ENCODE assay signal across 31 cellular contexts in genomic region chr2:36753706-36754221, GRCh38. TPM values are rescaled to one million over a fixed set of nuclear protein-coding genes. Genes with fewer than 3 reads are reported as not detected.
A peak's percentile ranks its signal among the peaks of the same experiment; 100 is the strongest.
DNase-seq lines count a peak whose midpoint lies in the region; ATAC-seq, FAIRE-seq and TF ChIP-seq lines count a peak whose summit lies in the region.
"Had no signal": no experiment of that assay in that cellular context is flagged by ENCODE, and none has a peak within 500 bp of the region (broad histone marks: within the 10 kb centered on the region; RNA-seq: fewer than 3 reads in every experiment).

No MANE protein-coding gene starts in this region.

- dilution Hi-C loops in keratinocyte (cut with MboI; ENCODE audit: extremely low pct_ligation_motif_present, low sequenced_read_pairs) = no loop called here

- no peaks in the 10 kb centered on the region for H3K79me2 ChIP-seq in keratinocyte (ENCODE audit: control insufficient read depth, insufficient read depth, low read length)

- no peak overlapping the region for H3K27ac ChIP-seq in keratinocyte (ENCODE audit: control insufficient read depth, insufficient read depth, low read length)
- H3K27ac ChIP-seq: colonic mucosa, left lung had no signal

- H3K4me3 ChIP-seq in epithelial cell of esophagus (ENCODE audit: low read length) (no peak overlapping the region), keratinocyte (ENCODE audit: control insufficient read depth in 2 of 3, extremely low read depth in 1 of 3, insufficient read depth in 2 of 3, low read depth in 1 of 3, low read length in 3 of 3) (no peak overlapping the region)
- H3K4me3 ChIP-seq: colonic mucosa, GM12878, left lung had no signal

- no peak overlapping the region for H3K4me3 Mint-ChIP-seq in activated CD4-positive, alpha-beta memory T cell treated with anti-CD3 and anti-CD28 coated beads for 36 hours
- H3K4me3 Mint-ChIP-seq: activated CD4-positive, alpha-beta T cell treated with anti-CD3 and anti-CD28 coated beads for 36 hours; activated naive CD8-positive, alpha-beta T cell treated with anti-CD3 and anti-CD28 coated beads, Interleukin-2, amount 50 U/mL, for 24 hours; brain; CD14-positive monocyte; neural crest cell had no signal

- intact Hi-C loops in activated CD4-positive, alpha-beta memory T cell treated with anti-CD3 and anti-CD28 coated beads for 36 hours (cut with micrococcal nuclease) = no loop called here

- H3K9me3 ChIP-seq in keratinocyte (ENCODE audit: control insufficient read depth, low read depth, low read length) = no peaks in the 10 kb centered on the region
- H3K9me3 ChIP-seq: colonic mucosa, left lung had no signal

- H3K36me3 Mint-ChIP-seq in activated CD4-positive, alpha-beta memory T cell treated with anti-CD3 and anti-CD28 coated beads for 36 hours = no peaks in the 10 kb centered on the region
- H3K36me3 Mint-ChIP-seq: brain, CD14-positive monocyte had no signal

- TF ChIP-seq CTCF in epithelial cell of esophagus (IDR thresholded peaks at IDR 0.05; ENCODE audit: insufficient read depth, low read depth, low read length, missing control alignments) = no peak
- no peak for TF ChIP-seq CTCF in keratinocyte (optimal IDR thresholded peaks at IDR 0.05 in 1 of 3, IDR thresholded peaks at IDR 0.05 in 1 of 3, conservative IDR thresholded peaks at IDR 0.05 in 1 of 3; ENCODE audit: extremely low read depth in 1 of 3, insufficient read depth in 2 of 3, low read length in 3 of 3)

- peak overlapping the region; percentile 40 for H3K4me2 ChIP-seq in keratinocyte (ENCODE audit: control insufficient read depth, extremely low read depth, insufficient read depth, low read depth, low read length)

- no peak overlapping the region for H2AFZ ChIP-seq in keratinocyte (ENCODE audit: control insufficient read depth, low read length)

- CTCF ChIA-PET in activated CD4-positive, alpha-beta memory T cell treated with anti-CD3 and anti-CD28 coated beads for 36 hours (lab: Charles Lee) = no interaction called here

- no peak overlapping the region for H3K9ac ChIP-seq in keratinocyte (ENCODE audit: control insufficient read depth, extremely low read depth, insufficient read depth, low read length)

- POLR2A ChIA-PET in activated CD4-positive, alpha-beta memory T cell treated with anti-CD3 and anti-CD28 coated beads for 36 hours (lab: Charles Lee) = no interaction called here

- H4K20me1 ChIP-seq in keratinocyte (ENCODE audit: control insufficient read depth, extremely low read depth, insufficient read depth, low read length) = no peaks in the 10 kb centered on the region

- peak; percentile 60 for DNase-seq in ELF-1 (ENCODE audit: low read depth, low spot score)
- peak; percentile 51 for DNase-seq in M059J (ENCODE audit: low read depth)
- DNase-seq in epithelial cell of esophagus (ENCODE audit: low read depth) = peak; percentile 46
- no peak for DNase-seq in keratinocyte (ENCODE audit: low read depth, low spot score)
- no peak for DNase-seq in activated CD4-positive, alpha-beta memory T cell treated with anti-CD3 and anti-CD28 coated beads for 36 hours
- DNase-seq: activated CD4-positive, alpha-beta T cell treated with anti-CD3 and anti-CD28 coated beads for 36 hours; activated CD8-positive, alpha-beta memory T cell treated with anti-CD3 and anti-CD28 coated beads, Interleukin-2, amount 50 U/mL, for 48 hours; activated effector memory CD4-positive, alpha-beta T cell treated with Interleukin-2 at 50 U/mL for 16 hours; activated naive CD8-positive, alpha-beta T cell treated with anti-CD3 and anti-CD28 coated beads, Interleukin-2, amount 50 U/mL, for 24 hours; colonic mucosa; H7; IMR-90; left lung; midbrain; MM.1S; NCI-H1436 treated with DMSO at 0.1 percent for 48 hours; NCI-H2171; NCI-H526 treated with DMSO at 0.1 percent for 48 hours; SHP77; stimulated activated CD4-positive, alpha-beta T cell treated with anti-CD3 and anti-CD28 coated beads, Interleukin-1b, Interleukin-23, amount 100 ng/mL, for 48 hours; stimulated activated naive CD4-positive, alpha-beta T cell; SW 1271 had no signal

- no peak for FAIRE-seq in keratinocyte (lab: Jason Lieb, UNC)
- FAIRE-seq: endometrium, GM12878, TTC549 had no signal

- H3K4me1 ChIP-seq in keratinocyte (ENCODE audit: control insufficient read depth, extremely low read depth, insufficient read depth, low read length) = peaks cover 7% of the 10 kb centered on the region
- H3K4me1 ChIP-seq: colonic mucosa, left lung had no signal

- H3K27me3 Mint-ChIP-seq in activated CD4-positive, alpha-beta memory T cell treated with anti-CD3 and anti-CD28 coated beads for 36 hours = peaks cover 23% of the 10 kb centered on the region
- H3K27me3 Mint-ChIP-seq: brain had no signal

- ATAC-seq in HG03432 (IDR thresholded peaks at IDR 0.05; ENCODE audit: unreplicated experiment) (no peak), HG02981 (IDR thresholded peaks at IDR 0.05; ENCODE audit: unreplicated experiment) (no peak), HG02970 (IDR thresholded peaks at IDR 0.05; ENCODE audit: low FRiP score, unreplicated experiment) (no peak)
- ATAC-seq: activated CD4-positive, alpha-beta T cell treated with anti-CD3 and anti-CD28 coated beads for 36 hours; activated naive CD8-positive, alpha-beta T cell treated with anti-CD3 and anti-CD28 coated beads, Interleukin-2, amount 50 U/mL, for 24 hours; GM12878; left lung had no signal

- no peaks in the 10 kb centered on the region for H3K27me3 ChIP-seq in keratinocyte (ENCODE audit: control insufficient read depth, extremely low read depth, insufficient read depth, low read length)
- H3K27me3 ChIP-seq: colonic mucosa had no signal

- H3K36me3 ChIP-seq in keratinocyte (ENCODE audit: control insufficient read depth in 2 of 2, extremely low read depth in 1 of 2, insufficient read depth in 2 of 2, low read length in 2 of 2) = no peaks in the 10 kb centered on the region
- H3K36me3 ChIP-seq: colonic mucosa, left lung had no signal

- no peak overlapping the region for H3K27ac Mint-ChIP-seq in activated CD4-positive, alpha-beta memory T cell treated with anti-CD3 and anti-CD28 coated beads for 36 hours
- H3K27ac Mint-ChIP-seq: activated CD4-positive, alpha-beta T cell treated with anti-CD3 and anti-CD28 coated beads for 36 hours; activated naive CD8-positive, alpha-beta T cell treated with anti-CD3 and anti-CD28 coated beads, Interleukin-2, amount 50 U/mL, for 24 hours; brain; CD14-positive monocyte had no signal

- H3K9me1 ChIP-seq in keratinocyte (ENCODE audit: control insufficient read depth, extremely low read depth, insufficient read depth, low read length) = no peaks in the 10 kb centered on the region

- no peaks in the 10 kb centered on the region for H3K9me3 Mint-ChIP-seq in activated CD4-positive, alpha-beta memory T cell treated with anti-CD3 and anti-CD28 coated beads for 36 hours
- H3K9me3 Mint-ChIP-seq: activated naive CD8-positive, alpha-beta T cell treated with anti-CD3 and anti-CD28 coated beads, Interleukin-2, amount 50 U/mL, for 24 hours; brain; neural crest cell had no signal

- no peaks in the 10 kb centered on the region for H3K4me1 Mint-ChIP-seq in activated CD4-positive, alpha-beta memory T cell treated with anti-CD3 and anti-CD28 coated beads for 36 hours (ENCODE audit: low read depth)
- H3K4me1 Mint-ChIP-seq: activated CD4-positive, alpha-beta T cell treated with anti-CD3 and anti-CD28 coated beads for 36 hours; activated naive CD8-positive, alpha-beta T cell treated with anti-CD3 and anti-CD28 coated beads, Interleukin-2, amount 50 U/mL, for 24 hours; brain; CD14-positive monocyte; neural crest cell had no signal

RNA-seq across cellular contexts. Expression of gene VIT, which starts 57.3 kb away (rescaled TPM):
- 34.0 and 44.7 TPM in 2 replicates for total RNA-seq in M059J (2014; rRNA removed; shearing (Covaris generic))
- polyA plus RNA-seq in keratinocyte = 0.33 to 0.79 TPM (median 0.75 TPM) in 3 replicates
- polyA plus RNA-seq in keratinocyte (2011; ENCODE audit: low read depth) = not detected
- 0.23 and 0.25 TPM in 2 replicates for polyA plus RNA-seq in keratinocyte (2011; cell fraction: cytosol; rRNA removed)
- 0.37 TPM in 2 replicates for polyA plus RNA-seq in keratinocyte (2011; cell fraction: nucleus; rRNA removed)
- polyA plus RNA-seq in keratinocyte (2012; ENCODE audit: low replicate concordance) = 0.26 TPM in 1 of 2 replicates, not detected in the other
- 0.36 to 0.96 TPM in 2 of 3 replicates, not detected in the other for polyA minus RNA-seq in keratinocyte
- polyA minus RNA-seq in keratinocyte (2011; cell fraction: cytosol; rRNA and poly(A)+ RNA removed) = not detected
- polyA minus RNA-seq in keratinocyte (2011; cell fraction: nucleus; rRNA and poly(A)+ RNA removed) = 0.21 TPM in 1 of 2 replicates, not detected in the other
- total RNA-seq in activated CD4-positive, alpha-beta memory T cell treated with anti-CD3 and anti-CD28 coated beads for 36 hours = not detected
- total RNA-seq: activated CD4-positive, alpha-beta T cell treated with anti-CD3 and anti-CD28 coated beads for 36 hours; GM12878; H7; neural crest cell had no signal
- polyA plus RNA-seq: CD14-positive monocyte, IMR-90 had no signal

Comparison
In these comparisons a context has a peak if more than half of its experiments do, and no peak if none do; other contexts are left out.
1. DNase-seq: peak in ELF-1 (single experiment), M059J (single experiment) and epithelial cell of esophagus (single experiment); none in keratinocyte (single experiment) and activated CD4-positive, alpha-beta memory T cell treated with anti-CD3 and anti-CD28 coated beads for 36 hours (single experiment).
2. RNA of gene VIT, which starts 57.3 kb away (total RNA-seq): 34.0 to 44.7 TPM in M059J; not detected in activated CD4-positive, alpha-beta memory T cell treated with anti-CD3 and anti-CD28 coated beads for 36 hours; every median in the first group is over 10 times any median in the second.